In genomic region chr10:126596472-126597016, GRCh38 we compare ENCODE assay signal across 36 cellular contexts.
"Had no signal": no experiment of that assay in that cellular context is flagged by ENCODE, and none has a peak within 500 bp of the region (broad histone marks: within the 10 kb centered on the region; RNA-seq: fewer than 3 reads in every experiment).

No MANE protein-coding gene starts in this region.

- H3K4me3 ChIP-seq: ascending aorta, cardiac muscle cell had no signal

- H3K4me1 Mint-ChIP-seq: activated B cell treated with CpG ODN at 0.5 μM for 24 hours; activated CD4-positive, alpha-beta T cell treated with anti-CD3 and anti-CD28 coated beads, Interleukin-2, amount 10 ng/mL, durations not matched to agents 24 days and 14 days; activated naive CD4-positive, alpha-beta T cell treated with anti-CD3 and anti-CD28 coated beads, Interleukin-2, amount 10 ng/mL, durations not matched to agents 7 days and 5 days; activated naive CD4-positive, alpha-beta T cell treated with anti-CD3 and anti-CD28 coated beads, Interleukin-2, amount 50 U/mL, for 24 hours; activated naive CD8-positive, alpha-beta T cell treated with anti-CD3 and anti-CD28 coated beads, Interleukin-2, amount 10 ng/mL, durations not matched to agents 7 days and 5 days; activated naive CD8-positive, alpha-beta T cell treated with anti-CD3 and anti-CD28 coated beads, Interleukin-2, amount 50 U/mL, for 24 hours had no signal

- ATAC-seq: activated CD8-positive, alpha-beta T cell treated with anti-CD3 and anti-CD28 coated beads for 36 hours; activated naive CD8-positive, alpha-beta T cell treated with anti-CD3 and anti-CD28 coated beads, Interleukin-2, amount 50 U/mL, for 24 hours had no signal

- H3K27ac ChIP-seq: ascending aorta, cardiac muscle cell, VCaP had no signal

- FAIRE-seq: bronchial epithelial cell, TTC549 had no signal

- H3K4me1 ChIP-seq: ascending aorta had no signal

- H3K4me3 Mint-ChIP-seq: activated B cell treated with CpG ODN at 0.5 μM for 24 hours; activated CD4-positive, alpha-beta memory T cell treated with anti-CD3 and anti-CD28 coated beads for 36 hours; activated CD4-positive, alpha-beta T cell treated with anti-CD3 and anti-CD28 coated beads, Interleukin-2, amount 10 ng/mL, durations not matched to agents 24 days and 14 days; activated CD8-positive, alpha-beta T cell treated with anti-CD3 and anti-CD28 coated beads for 36 hours; activated naive CD4-positive, alpha-beta T cell treated with anti-CD3 and anti-CD28 coated beads, Interleukin-2, amount 10 ng/mL, durations not matched to agents 7 days and 5 days; activated naive CD4-positive, alpha-beta T cell treated with anti-CD3 and anti-CD28 coated beads, Interleukin-2, amount 50 U/mL, for 24 hours; activated naive CD8-positive, alpha-beta T cell; activated naive CD8-positive, alpha-beta T cell treated with anti-CD3 and anti-CD28 coated beads, Interleukin-2, amount 10 ng/mL, durations not matched to agents 7 days and 5 days; activated naive CD8-positive, alpha-beta T cell treated with anti-CD3 and anti-CD28 coated beads, Interleukin-2, amount 50 U/mL, for 24 hours; activated T-cell treated with anti-CD3 and anti-CD28 coated beads, Interleukin-2, amount 50 U/mL, for 4 hours; activated T-cell treated with anti-CD3 and anti-CD28 coated beads, Interleukin-2, amount 50 U/mL, for 72 hours; activated T-helper 1 cell treated with anti-CD3 and anti-CD28 coated beads, Interleukin-12 subunit alpha, Interleukin-12 subunit beta, Interleukin-2, Interleukin-4 antibody, amounts not matched to agents 30 ng/mL and 10 ng/mL and 1 ng/mL, durations not matched to agents 14 hours and 24 hours and 36 hours; brain; T-helper 1 cell treated with Interleukin-12 subunit alpha and Interleukin-12 subunit beta and Interleukin-4 antibody, amounts not matched to agents 30 μg/mL and 1 μg/mL, for 36 hours; T-helper 2 cell treated with Interferon-gamma antibody and Interleukin-4, amounts not matched to agents 5 μg/mL and 100 μg/mL, for 36 hours had no signal

- DNase-seq: activated B cell treated with CpG ODN at 0.5 μM for 24 hours; activated CD4-positive, alpha-beta memory T cell treated with anti-CD3 and anti-CD28 coated beads for 36 hours; activated CD4-positive, alpha-beta T cell treated with anti-CD3 and anti-CD28 coated beads, Interleukin-2, amount 10 ng/mL, durations not matched to agents 24 days and 14 days; activated CD4-positive, alpha-beta T cell treated with anti-CD3 and anti-CD28 coated beads, Interleukin-2, amount 50 U/mL, for 1 hour; activated CD4-positive, alpha-beta T cell treated with anti-CD3 and anti-CD28 coated beads, Interleukin-2, amount 50 U/mL, for 4 hours; activated CD4-positive, CD25-positive, alpha-beta regulatory T cell treated with anti-CD3 and anti-CD28 coated beads, Interleukin-2, amount 50 U/mL, for 72 hours; activated CD8-positive, alpha-beta memory T cell treated with anti-CD3 and anti-CD28 coated beads, Interleukin-2, amount 50 U/mL, for 4 hours; activated CD8-positive, alpha-beta T cell treated with anti-CD3 and anti-CD28 coated beads for 36 hours; activated effector memory CD4-positive, alpha-beta T cell treated with Interleukin-2 at 50 U/mL for 16 hours; activated gamma-delta T cell; activated naive CD4-positive, alpha-beta T cell treated with anti-CD3 and anti-CD28 coated beads, Interleukin-2, amount 10 ng/mL, durations not matched to agents 7 days and 5 days; activated naive CD4-positive, alpha-beta T cell treated with Interleukin-2 at 50 U/mL for 16 hours; activated naive CD8-positive, alpha-beta T cell treated with anti-CD3 and anti-CD28 coated beads, Interleukin-2, amount 10 ng/mL, durations not matched to agents 7 days and 5 days; activated naive CD8-positive, alpha-beta T cell treated with anti-CD3 and anti-CD28 coated beads, Interleukin-2, amount 50 U/mL, for 24 hours; activated T-cell treated with anti-CD3 and anti-CD28 coated beads for 4 hours; activated T-cell treated with anti-CD3 and anti-CD28 coated beads, Interleukin-2, amount 50 U/mL, for 1 hour; activated T-cell treated with anti-CD3 and anti-CD28 coated beads, Interleukin-2, amount 50 U/mL, for 4 hours; activated T-cell treated with anti-CD3 and anti-CD28 coated beads, Interleukin-2, amount 50 U/mL, for 72 hours; amygdala; central memory CD4-positive, alpha-beta T cell; SW 1271; T-helper 1 cell; T-helper 2 cell; T-helper 9 cell had no signal

- H3K36me3 Mint-ChIP-seq: activated CD4-positive, alpha-beta memory T cell treated with anti-CD3 and anti-CD28 coated beads for 36 hours; activated naive CD4-positive, alpha-beta T cell treated with anti-CD3 and anti-CD28 coated beads, Interleukin-2, amount 10 ng/mL, durations not matched to agents 7 days and 5 days; activated naive CD4-positive, alpha-beta T cell treated with anti-CD3 and anti-CD28 coated beads, Interleukin-2, amount 50 U/mL, for 24 hours; activated naive CD8-positive, alpha-beta T cell; activated naive CD8-positive, alpha-beta T cell treated with anti-CD3 and anti-CD28 coated beads, Interleukin-2, amount 10 ng/mL, durations not matched to agents 7 days and 5 days; brain had no signal

- H3K36me3 ChIP-seq: ascending aorta, cardiac muscle cell had no signal

- H3K27ac Mint-ChIP-seq: activated B cell treated with CpG ODN at 0.5 μM for 24 hours; activated CD4-positive, alpha-beta memory T cell treated with anti-CD3 and anti-CD28 coated beads for 36 hours; activated CD4-positive, alpha-beta T cell treated with anti-CD3 and anti-CD28 coated beads, Interleukin-2, amount 10 ng/mL, durations not matched to agents 24 days and 14 days; activated CD8-positive, alpha-beta T cell treated with anti-CD3 and anti-CD28 coated beads for 36 hours; activated naive CD4-positive, alpha-beta T cell treated with anti-CD3 and anti-CD28 coated beads, Interleukin-2, amount 10 ng/mL, durations not matched to agents 7 days and 5 days; activated naive CD4-positive, alpha-beta T cell treated with anti-CD3 and anti-CD28 coated beads, Interleukin-2, amount 50 U/mL, for 24 hours; activated naive CD8-positive, alpha-beta T cell; activated naive CD8-positive, alpha-beta T cell treated with anti-CD3 and anti-CD28 coated beads, Interleukin-2, amount 10 ng/mL, durations not matched to agents 7 days and 5 days; activated naive CD8-positive, alpha-beta T cell treated with anti-CD3 and anti-CD28 coated beads, Interleukin-2, amount 50 U/mL, for 24 hours; activated T-cell treated with anti-CD3 and anti-CD28 coated beads, Interleukin-2, amount 50 U/mL, for 72 hours; activated T-helper 1 cell treated with anti-CD3 and anti-CD28 coated beads, Interleukin-12 subunit alpha, Interleukin-12 subunit beta, Interleukin-2, Interleukin-4 antibody, amounts not matched to agents 30 ng/mL and 10 ng/mL and 1 ng/mL, durations not matched to agents 14 hours and 24 hours and 36 hours; activated T-helper 2 cell treated with anti-CD3 and anti-CD28 coated beads, Interferon-gamma antibody, Interleukin-2, Interleukin-4, amounts not matched to agents 10 μg/mL and 5 μg/mL and 100 μg/mL, durations not matched to agents 14 hours and 24 hours and 36 hours; T-helper 1 cell treated with Interleukin-12 subunit alpha and Interleukin-12 subunit beta and Interleukin-4 antibody, amounts not matched to agents 30 μg/mL and 1 μg/mL, for 36 hours; T-helper 2 cell treated with Interferon-gamma antibody and Interleukin-4, amounts not matched to agents 5 μg/mL and 100 μg/mL, for 36 hours had no signal

- H3K27me3 Mint-ChIP-seq: activated B cell treated with CpG ODN at 0.5 μM for 24 hours; activated CD4-positive, alpha-beta memory T cell treated with anti-CD3 and anti-CD28 coated beads for 36 hours; activated CD4-positive, alpha-beta T cell treated with anti-CD3 and anti-CD28 coated beads, Interleukin-2, amount 10 ng/mL, durations not matched to agents 24 days and 14 days; activated naive CD4-positive, alpha-beta T cell treated with anti-CD3 and anti-CD28 coated beads, Interleukin-2, amount 10 ng/mL, durations not matched to agents 7 days and 5 days; activated naive CD4-positive, alpha-beta T cell treated with anti-CD3 and anti-CD28 coated beads, Interleukin-2, amount 50 U/mL, for 24 hours; activated naive CD8-positive, alpha-beta T cell; activated naive CD8-positive, alpha-beta T cell treated with anti-CD3 and anti-CD28 coated beads, Interleukin-2, amount 10 ng/mL, durations not matched to agents 7 days and 5 days; activated naive CD8-positive, alpha-beta T cell treated with anti-CD3 and anti-CD28 coated beads, Interleukin-2, amount 50 U/mL, for 24 hours had no signal

- H3K9me3 ChIP-seq: ascending aorta had no signal

- H3K9me3 Mint-ChIP-seq: activated B cell treated with CpG ODN at 0.5 μM for 24 hours; activated CD4-positive, alpha-beta memory T cell treated with anti-CD3 and anti-CD28 coated beads for 36 hours; activated CD4-positive, alpha-beta T cell treated with anti-CD3 and anti-CD28 coated beads, Interleukin-2, amount 10 ng/mL, durations not matched to agents 24 days and 14 days; activated CD8-positive, alpha-beta T cell treated with anti-CD3 and anti-CD28 coated beads for 36 hours; activated naive CD4-positive, alpha-beta T cell treated with anti-CD3 and anti-CD28 coated beads, Interleukin-2, amount 50 U/mL, for 24 hours; activated naive CD8-positive, alpha-beta T cell treated with anti-CD3 and anti-CD28 coated beads, Interleukin-2, amount 10 ng/mL, durations not matched to agents 7 days and 5 days; activated naive CD8-positive, alpha-beta T cell treated with anti-CD3 and anti-CD28 coated beads, Interleukin-2, amount 50 U/mL, for 24 hours; activated T-cell treated with anti-CD3 and anti-CD28 coated beads, Interleukin-2, amount 50 U/mL, for 4 hours; activated T-helper 1 cell treated with anti-CD3 and anti-CD28 coated beads, Interleukin-12 subunit alpha, Interleukin-12 subunit beta, Interleukin-2, Interleukin-4 antibody, amounts not matched to agents 30 ng/mL and 10 ng/mL and 1 ng/mL, durations not matched to agents 14 hours and 24 hours and 36 hours; activated T-helper 2 cell treated with anti-CD3 and anti-CD28 coated beads, Interferon-gamma antibody, Interleukin-2, Interleukin-4, amounts not matched to agents 10 μg/mL and 5 μg/mL and 100 μg/mL, durations not matched to agents 14 hours and 24 hours and 36 hours; T-helper 1 cell treated with Interleukin-12 subunit alpha and Interleukin-12 subunit beta and Interleukin-4 antibody, amounts not matched to agents 30 μg/mL and 1 μg/mL, for 36 hours; T-helper 2 cell treated with Interferon-gamma antibody and Interleukin-4, amounts not matched to agents 5 μg/mL and 100 μg/mL, for 36 hours had no signal
